ENCODE assay signal across 1 cellular context in the genomic region with DNA sequence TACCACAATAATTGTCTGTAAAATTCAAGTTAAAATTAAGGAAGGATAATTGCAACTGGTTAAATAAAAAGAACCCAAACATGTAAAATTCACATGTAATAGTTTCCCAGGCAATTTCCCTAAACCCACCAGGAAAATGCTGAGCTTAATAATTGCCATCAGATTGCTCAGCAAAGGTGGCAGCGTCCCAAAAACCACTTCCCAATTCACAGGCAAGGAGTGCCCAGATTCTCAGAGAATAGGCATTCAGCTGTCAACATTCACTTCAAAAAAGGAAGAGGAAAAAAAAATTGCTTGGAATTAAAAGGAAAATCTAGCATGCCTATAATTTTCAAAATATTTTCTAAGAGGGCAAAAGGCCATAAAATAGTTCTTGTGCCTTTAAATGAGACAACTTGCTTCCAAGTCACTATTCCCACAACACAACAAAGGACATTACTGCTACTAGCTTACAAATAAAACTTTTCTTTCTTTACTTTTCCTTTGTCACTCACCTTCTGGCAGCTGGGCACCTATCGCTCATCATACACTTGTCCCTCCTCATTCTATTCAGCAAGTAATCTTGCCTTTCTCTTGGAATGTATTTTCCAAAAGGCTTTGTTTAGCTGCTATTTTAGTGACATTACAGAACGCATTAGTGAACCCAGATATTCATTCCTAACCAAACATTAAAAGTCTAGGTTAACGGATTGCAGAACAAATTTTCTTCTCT.
A peak's percentile ranks its signal among the peaks of the same experiment; 100 is the strongest.
TF ChIP-seq lines count a peak whose summit lies in the region.

No MANE protein-coding gene starts in this region.

TF ChIP-seq in SK-N-SH, 30 proteins besides CTCF, POLR2A, EP300 and RAD21 (continued from another document):
- TF ChIP-seq, protein P1, sequence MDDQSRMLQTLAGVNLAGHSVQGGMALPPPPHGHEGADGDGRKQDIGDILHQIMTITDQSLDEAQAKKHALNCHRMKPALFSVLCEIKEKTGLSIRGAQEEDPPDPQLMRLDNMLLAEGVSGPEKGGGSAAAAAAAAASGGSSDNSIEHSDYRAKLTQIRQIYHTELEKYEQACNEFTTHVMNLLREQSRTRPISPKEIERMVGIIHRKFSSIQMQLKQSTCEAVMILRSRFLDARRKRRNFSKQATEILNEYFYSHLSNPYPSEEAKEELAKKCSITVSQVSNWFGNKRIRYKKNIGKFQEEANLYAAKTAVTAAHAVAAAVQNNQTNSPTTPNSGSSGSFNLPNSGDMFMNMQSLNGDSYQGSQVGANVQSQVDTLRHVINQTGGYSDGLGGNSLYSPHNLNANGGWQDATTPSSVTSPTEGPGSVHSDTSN (IDR thresholded peaks at IDR 0.05): peak; percentile 38; the same call in 1 of the 2 replicates
